Comparison of ENCODE assay signal across 9 cellular contexts in the genomic region with DNA sequence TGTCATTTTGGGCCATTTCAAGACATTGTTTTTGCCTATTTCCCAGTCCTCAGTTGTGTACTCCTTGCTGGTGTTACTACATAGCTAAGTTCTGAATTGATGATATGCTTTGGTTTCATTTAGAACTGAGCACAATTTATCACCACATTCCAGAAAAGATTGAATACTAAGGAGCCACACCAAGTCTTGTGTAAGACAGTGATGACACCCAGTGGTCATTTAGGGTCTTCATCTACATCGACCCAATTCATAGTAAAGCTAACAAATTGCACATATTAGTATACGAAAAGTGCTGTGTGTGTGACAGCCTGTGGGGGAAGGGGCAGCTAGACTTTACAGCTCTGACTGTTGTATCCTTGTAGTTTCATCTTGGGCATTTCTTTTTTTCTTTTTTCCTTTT. TPM values are rescaled to one million over a fixed set of nuclear protein-coding genes. Genes with fewer than 3 reads are reported as not detected.
DNase-seq lines count a peak whose midpoint lies in the region; ATAC-seq and TF ChIP-seq lines count a peak whose summit lies in the region.
"Had no signal": no experiment of that assay in that cellular context is flagged by ENCODE, and none has a peak within 500 bp of the region (broad histone marks: within the 10 kb centered on the region; RNA-seq: fewer than 3 reads in every experiment).

No MANE protein-coding gene starts in this region.

- H2AFZ ChIP-seq in OCI-LY7 (ENCODE audit: low read length): no peak overlapping the region

- TF ChIP-seq CTCF in MCF 10A (IDR thresholded peaks at IDR 0.05; ENCODE audit: unreplicated experiment): no peak
- TF ChIP-seq CTCF in breast epithelium (IDR thresholded peaks at IDR 0.05): peak in 1 of 3 donors; percentile 21
- TF ChIP-seq CTCF in OCI-LY7 (conservative IDR thresholded peaks at IDR 0.05; ENCODE audit: low read length): peak; percentile 77
- TF ChIP-seq CTCF in foreskin fibroblast (IDR thresholded peaks at IDR 0.05; ENCODE audit: low read depth, low read length): peak; percentile 25
- TF ChIP-seq CTCF in uterus (IDR thresholded peaks at IDR 0.05): peak in 3 of 4 experiments; percentile 17 to 43 (median 35)

- no peaks in the 10 kb centered on the region for H3K79me2 ChIP-seq in OCI-LY7 (ENCODE audit: insufficient read depth, low read depth, low read length)

- H3K36me3 ChIP-seq in breast epithelium (no peaks in the 10 kb centered on the region), OCI-LY7 (ENCODE audit: insufficient read depth, low read length) (no peaks in the 10 kb centered on the region), uterus (no peaks in the 10 kb centered on the region)

- H3K9me3 ChIP-seq in breast epithelium (no peaks in the 10 kb centered on the region), OCI-LY7 (ENCODE audit: low read length) (no peaks in the 10 kb centered on the region), uterus (no peaks in the 10 kb centered on the region)

- DNase-seq in MCF 10A (ENCODE audit: unreplicated experiment): peak; percentile 44
- DNase-seq in breast epithelium (ENCODE audit: low spot score in 2 of 2): no peak
- peak; percentile 54 for DNase-seq in OCI-LY7 (ENCODE audit: low spot score)
- DNase-seq in foreskin fibroblast: peak in 1 of 2 donors; percentile 75
- no peak for DNase-seq in uterus
- DNase-seq in NCI-H510A (lab: John Stamatoyannopoulos, UW): no peak
- DNase-seq in inferior parietal cortex (ENCODE audit: extremely low spot score): no peak
- no peak for DNase-seq in activated naive CD8-positive, alpha-beta T cell treated with anti-CD3 and anti-CD28 coated beads, Interleukin-2, amount 50 U/mL, for 24 hours
- DNase-seq: activated naive CD4-positive, alpha-beta T cell treated with anti-CD3 and anti-CD28 coated beads, Interleukin-2, amount 10 ng/mL, durations not matched to agents 7 days and 5 days had no signal

- H3K4me1 ChIP-seq in breast epithelium (no peaks in the 10 kb centered on the region), OCI-LY7 (ENCODE audit: insufficient read depth, low read length, poor library complexity, severe bottlenecking) (no peaks in the 10 kb centered on the region), uterus (no peaks in the 10 kb centered on the region)

- ATAC-seq in activated naive CD8-positive, alpha-beta T cell treated with anti-CD3 and anti-CD28 coated beads, Interleukin-2, amount 50 U/mL, for 24 hours: no peak

- BruUV-seq in MCF 10A (replicated peaks; lab: Mats Ljungman, UMichigan) (no TSS peak), OCI-LY7 (replicated peaks; lab: Mats Ljungman, UMichigan) (no TSS peak)

- H3K9me2 ChIP-seq in OCI-LY7 (ENCODE audit: insufficient read depth, low read length): no peaks in the 10 kb centered on the region

- H3K4me2 ChIP-seq in OCI-LY7 (ENCODE audit: low read length): no peak overlapping the region

- H3K36me3 Mint-ChIP-seq in MCF 10A (ENCODE audit: insufficient read depth, unreplicated experiment): no peaks in the 10 kb centered on the region
- H3K36me3 Mint-ChIP-seq in activated naive CD8-positive, alpha-beta T cell treated with anti-CD3 and anti-CD28 coated beads, Interleukin-2, amount 50 U/mL, for 24 hours (ENCODE audit: low read depth): no peaks in the 10 kb centered on the region

- H3K9me3 Mint-ChIP-seq in MCF 10A (ENCODE audit: unreplicated experiment): no peaks in the 10 kb centered on the region
- no peaks in the 10 kb centered on the region for H3K9me3 Mint-ChIP-seq in activated naive CD8-positive, alpha-beta T cell treated with anti-CD3 and anti-CD28 coated beads, Interleukin-2, amount 50 U/mL, for 24 hours
- H3K9me3 Mint-ChIP-seq: activated naive CD4-positive, alpha-beta T cell treated with anti-CD3 and anti-CD28 coated beads, Interleukin-2, amount 10 ng/mL, durations not matched to agents 7 days and 5 days had no signal

- CTCF ChIA-PET in MCF 10A (lab: Yijun Ruan, JAX): interaction anchor here (0.6 to 2.0 kb wide), 7 partner anchors 9 to 540 kb away, joined by 3 to 7 read pairs (median 5); partner anchors contain the start of gene DLX2
- CTCF ChIA-PET in OCI-LY7 (lab: Charles Lee; ENCODE audit: unreplicated experiment): interaction anchor here (1.0 kb wide), 2 partner anchors 14 to 540 kb away, joined by 3 to 5 read pairs; no protein-coding TSS in a partner anchor

- H3K27me3 Mint-ChIP-seq in MCF 10A (ENCODE audit: insufficient read depth, unreplicated experiment): no peaks in the 10 kb centered on the region
- peaks cover 33% of the 10 kb centered on the region for H3K27me3 Mint-ChIP-seq in activated naive CD8-positive, alpha-beta T cell treated with anti-CD3 and anti-CD28 coated beads, Interleukin-2, amount 50 U/mL, for 24 hours

- H3K27ac Mint-ChIP-seq in MCF 10A (ENCODE audit: low read depth, unreplicated experiment): no peak overlapping the region
- H3K27ac Mint-ChIP-seq in activated naive CD8-positive, alpha-beta T cell treated with anti-CD3 and anti-CD28 coated beads, Interleukin-2, amount 50 U/mL, for 24 hours: no peak overlapping the region
- H3K27ac Mint-ChIP-seq: activated naive CD4-positive, alpha-beta T cell treated with anti-CD3 and anti-CD28 coated beads, Interleukin-2, amount 10 ng/mL, durations not matched to agents 7 days and 5 days had no signal

- H3K27ac ChIP-seq in breast epithelium (no peak overlapping the region), OCI-LY7 (ENCODE audit: low read depth, low read length, poor library complexity, severe bottlenecking) (no peak overlapping the region), uterus (no peak overlapping the region)

- H3K4me1 Mint-ChIP-seq in MCF 10A (ENCODE audit: insufficient read depth, unreplicated experiment): peaks cover 2% of the 10 kb centered on the region
- H3K4me1 Mint-ChIP-seq in activated naive CD8-positive, alpha-beta T cell treated with anti-CD3 and anti-CD28 coated beads, Interleukin-2, amount 50 U/mL, for 24 hours: peaks cover 5% of the 10 kb centered on the region

- intact Hi-C loops in MCF 10A (cut with micrococcal nuclease) (no loop called here), breast epithelium (cut with DNase I; ENCODE audit: low total_unique reads) (no loop called here), OCI-LY7 (cut with micrococcal nuclease; ENCODE audit: unreplicated experiment) (no loop called here), uterus (cut with DNase I; ENCODE audit: low total_unique reads) (no loop called here)

- peaks cover 0 to 7% of the 10 kb centered on the region in 2 donors for H3K27me3 ChIP-seq in breast epithelium
- H3K27me3 ChIP-seq in uterus: peaks cover 0 to 7% of the 10 kb centered on the region in 2 donors

- TF ChIP-seq POLR2A in breast epithelium (IDR thresholded peaks at IDR 0.05) (no peak), uterus (IDR thresholded peaks at IDR 0.05) (no peak)

- no peaks in the 10 kb centered on the region for H4K20me1 ChIP-seq in OCI-LY7 (ENCODE audit: insufficient read depth, low read length)

- no peak overlapping the region for H3K4me3 Mint-ChIP-seq in MCF 10A (ENCODE audit: unreplicated experiment)
- H3K4me3 Mint-ChIP-seq in activated naive CD8-positive, alpha-beta T cell treated with anti-CD3 and anti-CD28 coated beads, Interleukin-2, amount 50 U/mL, for 24 hours: no peak overlapping the region
- H3K4me3 Mint-ChIP-seq: activated naive CD4-positive, alpha-beta T cell treated with anti-CD3 and anti-CD28 coated beads, Interleukin-2, amount 10 ng/mL, durations not matched to agents 7 days and 5 days had no signal

- POLR2A ChIA-PET in MCF 10A (lab: Yijun Ruan, JAX) (interaction anchor here (0.6 to 0.7 kb wide), 2 partner anchors 11 to 331 kb away, joined by 3 to 4 read pairs; partner anchors contain the start of gene DLX2), OCI-LY7 (lab: Charles Lee) (interaction anchor here (0.6 kb wide), 1 partner anchor 69 kb away, joined by 3 read pairs; no protein-coding TSS in a partner anchor)

- H3K4me3 ChIP-seq in breast epithelium: no peak overlapping the region
- no peak overlapping the region for H3K4me3 ChIP-seq in OCI-LY7 (ENCODE audit: low read depth, low read length, poor library complexity, severe bottlenecking)
- H3K4me3 ChIP-seq in foreskin fibroblast (ENCODE audit: low read depth in 1 of 2, low read length in 2 of 2): no peak overlapping the region
- H3K4me3 ChIP-seq in uterus: no peak overlapping the region

RNA-seq across cellular contexts. Expression of gene DLX2, which starts 10.9 kb away (rescaled TPM):
- 1.1 and 1.9 TPM in 2 replicates for total RNA-seq in MCF 10A (2022)
- total RNA-seq in breast epithelium: under 1 TPM in 1 of 3 donors, not detected in 2; 0.44 TPM
- 0.22 TPM in 1 of 2 replicates, not detected in the other for total RNA-seq in OCI-LY7 (2014; rRNA removed; shearing (Covaris generic))
- total RNA-seq in OCI-LY7 (2022): not detected in 2 replicates
- total RNA-seq in uterus: not detected

RNA-seq across cellular contexts. Expression of gene DLX1, which starts 28.3 kb away (rescaled TPM):
- 0.77 and 0.81 TPM in 2 replicates for total RNA-seq in MCF 10A (2022)
- under 1 TPM in 1 of 3 donors, not detected in 2; 0.29 TPM for total RNA-seq in breast epithelium
- not detected in 2 replicates for total RNA-seq in OCI-LY7 (2014; rRNA removed; shearing (Covaris generic))
- not detected in 2 replicates for total RNA-seq in OCI-LY7 (2022)
- under 1 TPM in 1 of 4 donors, not detected in 3; 0.14 TPM for total RNA-seq in uterus

Comparison
In these comparisons a context has a peak if more than half of its experiments do, and no peak if none do; other contexts are left out.
1. DNase-seq: peak in MCF 10A (single experiment) and OCI-LY7 (single experiment); none in breast epithelium (0 of 2), uterus (0 of 2), NCI-H510A (single experiment), inferior parietal cortex (single experiment) and activated naive CD8-positive, alpha-beta T cell treated with anti-CD3 and anti-CD28 coated beads, Interleukin-2, amount 50 U/mL, for 24 hours (single experiment).